8 cellular contexts compared by ENCODE assay signal in genomic region chr2:854460-854859, GRCh38.
A peak's percentile ranks its signal among the peaks of the same experiment; 100 is the strongest.
DNase-seq lines count a peak whose midpoint lies in the region; ATAC-seq and TF ChIP-seq lines count a peak whose summit lies in the region.

No MANE protein-coding gene starts in this region.

- H3K79me2 ChIP-seq in KMS-11 (ENCODE audit: insufficient read depth, low read depth): no peaks in the 10 kb centered on the region

- no peak for TF ChIP-seq POLR2A in thyroid gland (IDR thresholded peaks at IDR 0.05)

- H3K36me3 Mint-ChIP-seq in activated T-cell treated with anti-CD3 and anti-CD28 coated beads, Interleukin-2, amount 50 U/mL, for 72 hours (ENCODE audit: insufficient read depth in 2 of 2): peaks cover 0 to 3% of the 10 kb centered on the region in 2 donors

- no peaks in the 10 kb centered on the region for H4K20me1 ChIP-seq in KMS-11 (ENCODE audit: insufficient read depth)

- peak in 1 of 2 donors; percentile 61 for ATAC-seq in activated T-cell treated with anti-CD3 and anti-CD28 coated beads, Interleukin-2, amount 50 U/mL, for 72 hours (replicated peaks in 1 of 2)
- ATAC-seq in HG02970 (IDR thresholded peaks at IDR 0.05; ENCODE audit: low FRiP score, unreplicated experiment): no peak
- no peak for ATAC-seq in HG02798 (IDR thresholded peaks at IDR 0.05; ENCODE audit: poor library complexity, unreplicated experiment)

- peaks cover 0 to 2% of the 10 kb centered on the region in 2 donors for H3K9me3 Mint-ChIP-seq in activated T-cell treated with anti-CD3 and anti-CD28 coated beads, Interleukin-2, amount 50 U/mL, for 72 hours

- peak overlapping the region; percentile 13 to 38 for H3K4me3 Mint-ChIP-seq in activated T-cell treated with anti-CD3 and anti-CD28 coated beads, Interleukin-2, amount 50 U/mL, for 72 hours

- no peak overlapping the region for H3K4me2 ChIP-seq in KMS-11

- no peak overlapping the region for H3K9ac ChIP-seq in KMS-11

- no peaks in the 10 kb centered on the region for H3K4me1 ChIP-seq in KMS-11 (ENCODE audit: low read depth, poor library complexity, severe bottlenecking)
- H3K4me1 ChIP-seq in iPS DF 6.9 (ENCODE audit: control insufficient read depth, insufficient read depth, low read length): no peaks in the 10 kb centered on the region
- H3K4me1 ChIP-seq in thyroid gland: peaks cover 0 to 14% of the 10 kb centered on the region in 2 donors

- no peaks in the 10 kb centered on the region for H3K36me3 ChIP-seq in KMS-11 (ENCODE audit: insufficient read depth)
- H3K36me3 ChIP-seq in iPS DF 6.9 (ENCODE audit: control insufficient read depth, insufficient read depth, low read length): no peaks in the 10 kb centered on the region
- H3K36me3 ChIP-seq in thyroid gland: no peaks in the 10 kb centered on the region

- no peak overlapping the region for H3K27ac Mint-ChIP-seq in activated T-cell treated with anti-CD3 and anti-CD28 coated beads, Interleukin-2, amount 50 U/mL, for 72 hours

- peak; percentile 59 for TF ChIP-seq CTCF in KMS-11 (conservative IDR thresholded peaks at IDR 0.05; ENCODE audit: low read depth, low read length)
- TF ChIP-seq CTCF in thyroid gland (IDR thresholded peaks at IDR 0.05): peak in 5 of 6 experiments; percentile 21 to 62 (median 55)

- H3K9me3 ChIP-seq in iPS DF 6.9 (ENCODE audit: control insufficient read depth, insufficient read depth, low read length): no peaks in the 10 kb centered on the region
- no peaks in the 10 kb centered on the region for H3K9me3 ChIP-seq in thyroid gland

- no CpG with 5 or more reads among the region's 3 CpGs for WGBS in iPS DF 6.9 (ENCODE audit: insufficient coverage, insufficient read length)
- WGBS in thyroid gland, 2 donors: 45 to 49% methylated on average over 3 of the region's 3 CpGs

- H3K27ac ChIP-seq in KMS-11: no peak overlapping the region
- no peak overlapping the region for H3K27ac ChIP-seq in iPS DF 6.9 (ENCODE audit: low read length)
- no peak overlapping the region for H3K27ac ChIP-seq in thyroid gland

- H2AFZ ChIP-seq in KMS-11 (ENCODE audit: low read depth): no peak overlapping the region

- H3K4me3 ChIP-seq in KMS-11 (IDR thresholded peaks at IDR 0.05; ENCODE audit: insufficient read depth, low read depth, low read length) (no peak overlapping the region), iPS DF 6.9 (ENCODE audit: low read length) (no peak overlapping the region), thyroid gland (replicated peaks in 1 of 3) (no peak overlapping the region)

- peak; percentile 75 for DNase-seq in activated CD8-positive, alpha-beta memory T cell treated with anti-CD3 and anti-CD28 coated beads for 24 hours
- DNase-seq in activated CD8-positive, alpha-beta memory T cell treated with anti-CD3 and anti-CD28 coated beads, Interleukin-2, amount 50 U/mL, for 4 hours: no peak
- DNase-seq in activated T-cell treated with anti-CD3 and anti-CD28 coated beads, Interleukin-2, amount 50 U/mL, for 72 hours: peak; percentile 60 to 70
- DNase-seq in iPS DF 6.9 (ENCODE audit: low read depth, low spot score) (peak; percentile 43), thyroid gland (peak; percentile 60 to 63)

- intact Hi-C loops in thyroid gland (cut with DNase I): no loop called here

- H3K4me1 Mint-ChIP-seq in activated T-cell treated with anti-CD3 and anti-CD28 coated beads, Interleukin-2, amount 50 U/mL, for 72 hours (ENCODE audit: low read depth): peaks cover 16% of the 10 kb centered on the region

- H3K27me3 ChIP-seq in KMS-11 (ENCODE audit: insufficient read depth, low read depth) (no peaks in the 10 kb centered on the region), iPS DF 6.9 (ENCODE audit: control insufficient read depth, insufficient read depth, low read length) (no peaks in the 10 kb centered on the region), thyroid gland (no peaks in the 10 kb centered on the region)

- no peaks in the 10 kb centered on the region for H3K27me3 Mint-ChIP-seq in activated T-cell treated with anti-CD3 and anti-CD28 coated beads, Interleukin-2, amount 50 U/mL, for 72 hours (ENCODE audit: low read depth)
